ENCODE assay signal across 8 cellular contexts in the genomic region with DNA sequence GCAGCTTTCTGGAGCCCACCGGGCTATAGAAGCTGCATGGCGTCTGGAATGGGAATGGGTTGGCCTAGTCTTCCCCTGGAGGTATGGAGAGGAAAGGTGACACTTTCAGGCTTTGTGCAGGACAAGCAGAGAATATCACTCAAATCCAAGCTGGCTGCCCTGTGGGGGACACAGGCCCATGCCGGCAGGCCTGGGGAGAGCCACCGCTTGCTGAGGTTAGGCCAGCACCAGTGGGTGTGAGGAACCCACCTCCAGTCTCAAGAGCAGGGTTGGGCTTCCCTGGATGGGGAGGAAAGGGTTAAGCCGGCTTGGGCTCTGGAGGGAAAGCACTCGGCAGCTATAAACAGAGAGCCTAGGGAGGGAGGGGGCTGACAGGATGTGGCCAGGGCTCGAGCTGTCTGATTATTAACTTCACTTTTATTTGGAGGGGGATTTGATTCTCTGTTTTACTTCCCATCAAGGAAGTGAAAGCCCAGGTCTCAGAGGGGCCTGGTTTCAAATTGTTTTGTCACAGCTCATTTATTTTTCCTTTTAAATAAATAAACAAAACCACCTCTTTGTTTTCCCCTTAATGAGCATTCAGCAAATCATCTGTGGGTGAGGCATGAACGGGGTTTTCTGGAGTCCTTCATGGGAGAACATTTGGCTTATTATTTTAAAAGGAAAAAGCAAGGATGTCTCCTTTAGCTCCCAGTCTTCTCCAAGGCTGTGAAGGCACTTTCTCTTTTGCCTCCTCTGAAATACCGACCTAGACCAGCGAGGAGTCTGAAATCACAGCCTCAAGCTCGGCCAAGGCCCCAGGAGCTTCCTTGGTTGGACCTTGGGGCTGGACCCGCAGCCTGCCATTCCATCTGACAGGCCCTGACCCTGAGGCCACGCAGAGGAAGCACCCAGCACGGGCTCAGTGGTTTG. TPM values are rescaled to one million over a fixed set of nuclear protein-coding genes. Genes with fewer than 3 reads are reported as not detected.
A peak's percentile ranks its signal among the peaks of the same experiment; 100 is the strongest.
DNase-seq lines count a peak whose midpoint lies in the region; ATAC-seq and TF ChIP-seq lines count a peak whose summit lies in the region.

No MANE protein-coding gene starts in this region.

- H3K9me3 ChIP-seq in A673 (ENCODE audit: low read depth, low read length, poor library complexity, severe bottlenecking) (no peaks in the 10 kb centered on the region), suprapubic skin (no peaks in the 10 kb centered on the region)

- BruUV-seq in A673 (replicated peaks; lab: Mats Ljungman, UMichigan), result no TSS peak

- H3K36me3 ChIP-seq in A673 (ENCODE audit: insufficient read depth, low read length, poor library complexity, severe bottlenecking), result no peaks in the 10 kb centered on the region
- H3K36me3 ChIP-seq in suprapubic skin, result no peaks in the 10 kb centered on the region

- in situ Hi-C loops in GM13976 (cut with MboI; ENCODE audit: low sequenced_read_pairs, unreplicated experiment), result loop anchor here (5.0 kb wide), 1 partner anchor 567 kb away; no protein-coding TSS in a partner anchor

- H3K27me3 ChIP-seq in A673 (replicated peaks; ENCODE audit: insufficient read depth, low read depth, low read length, poor library complexity) (no peaks in the 10 kb centered on the region), suprapubic skin (no peaks in the 10 kb centered on the region)

- 7% methylated on average over 13 of the region's 14 CpGs for WGBS in suprapubic skin

- H3K4me3 ChIP-seq in A673 (ENCODE audit: low read depth, low read length, poor library complexity, severe bottlenecking), result no peak overlapping the region
- H3K4me3 ChIP-seq in coronary artery, result peak overlapping the region; percentile 71
- H3K4me3 ChIP-seq in suprapubic skin, result peak overlapping the region; percentile 59

- intact Hi-C loops in A673 (cut with micrococcal nuclease; ENCODE audit: unreplicated experiment), result loop anchor here (5.0 to 10.0 kb wide), 2 partner anchors 730 to 977 kb away; no protein-coding TSS in a partner anchor

- TF ChIP-seq CTCF in A673 (conservative IDR thresholded peaks at IDR 0.05; ENCODE audit: low read depth, low read length) (no peak), GM13976 (IDR thresholded peaks at IDR 0.05; ENCODE audit: borderline replicate concordance, control extremely low read depth, extremely low read depth, insufficient read depth, missing control alignments) (no peak), coronary artery (IDR thresholded peaks at IDR 0.05) (no peak), suprapubic skin (IDR thresholded peaks at IDR 0.05) (no peak)

- no peak for TF ChIP-seq EP300 in suprapubic skin (IDR thresholded peaks at IDR 0.05)

- CTCF ChIA-PET in A673 (lab: Charles Lee), result interaction anchor here (0.7 to 1.2 kb wide), 2 partner anchors 10 to 871 kb away, joined by 4 read pairs; no protein-coding TSS in a partner anchor

- POLR2A ChIA-PET in A673 (lab: Charles Lee; ENCODE audit: low non-redundant PET), result no interaction called here

- ATAC-seq in HG03460 (IDR thresholded peaks at IDR 0.05; ENCODE audit: unreplicated experiment), result peak; percentile 52

- H3K4me1 ChIP-seq in A673 (ENCODE audit: insufficient read depth, low read length, poor library complexity, severe bottlenecking) (peaks cover 24% of the 10 kb centered on the region), suprapubic skin (peaks cover 67% of the 10 kb centered on the region)

- no peak for TF ChIP-seq POLR2A in suprapubic skin (IDR thresholded peaks at IDR 0.05)

- peak; percentile 70 for DNase-seq in A673 (ENCODE audit: low spot score)
- peak; percentile 74 for DNase-seq in GM13976 (ENCODE audit: low spot score)
- peak; percentile 5 for DNase-seq in T1000 (lab: John Stamatoyannopoulos, UW)
- DNase-seq in coronary artery (ENCODE audit: low spot score), result peak; percentile 74
- DNase-seq in lung microvascular endothelial cell (ENCODE audit: low read depth in 2 of 2), result peak; percentile 55 to 69
- DNase-seq in suprapubic skin (ENCODE audit: low spot score in 2 of 2), result peak in 1 of 2 donors; percentile 80
- no peak for DNase-seq in NCI-H2081 treated with DMSO at 0.1 percent for 48 hours (lab: John Stamatoyannopoulos, UW)

- peak overlapping the region; percentile 48 for H3K27ac ChIP-seq in A673 (ENCODE audit: low read depth, low read length, poor library complexity, severe bottlenecking)
- H3K27ac ChIP-seq in coronary artery, result peak overlapping the region; percentile 92 to 97
- peak overlapping the region; percentile 99 for H3K27ac ChIP-seq in suprapubic skin

RNA-seq across cellular contexts. Expression of gene ZFP36L1, which starts 21.8 kb away (rescaled TPM):
- total RNA-seq in A673 (2021), result 69.5 and 77.1 TPM in 2 replicates
- total RNA-seq in lung microvascular endothelial cell, result 5.7 and 8.7 TPM in 2 replicates
- 1,000 to 10,000 TPM; 1,382 to 1,995 (median 1,611) TPM for total RNA-seq in suprapubic skin

Comparison
In these comparisons a context has a peak if more than half of its experiments do, and no peak if none do; other contexts are left out.
1. H3K27ac ChIP-seq: peak in every context shown above with its lines; median percentile 99 in suprapubic skin; 94 in coronary artery; 48 in A673.
2. RNA of gene ZFP36L1, which starts 21.8 kb away (total RNA-seq): 1,382 to 1,995 TPM in suprapubic skin; 69.5 to 77.1 TPM in A673 and 5.7 to 8.7 TPM in lung microvascular endothelial cell; every median in the first group is over 10 times any median in the second.